Comparison of ENCODE assay signal across 16 cellular contexts in genomic region chr5:124706041-124706440, GRCh38. TPM values are rescaled to one million over a fixed set of nuclear protein-coding genes. Genes with fewer than 3 reads are reported as not detected.
DNase-seq lines count a peak whose midpoint lies in the region; ATAC-seq and TF ChIP-seq lines count a peak whose summit lies in the region.
"Had no signal": no experiment of that assay in that cellular context is flagged by ENCODE, and none has a peak within 500 bp of the region (broad histone marks: within the 10 kb centered on the region; RNA-seq: fewer than 3 reads in every experiment).

No MANE protein-coding gene starts in this region.

- BruUV-seq in Panc1 (replicated peaks; lab: Mats Ljungman, UMichigan) = no TSS peak

- peaks cover 5% of the 10 kb centered on the region for H3K27me3 Mint-ChIP-seq in activated T-cell treated with anti-CD3 and anti-CD28 coated beads, Interleukin-2, amount 50 U/mL, for 72 hours (ENCODE audit: low read depth)

- in situ Hi-C loops in Panc1 (cut with HindIII; ENCODE audit: low pct_unique_long_range_greater_than_20kb, low sequenced_read_pairs) = no loop called here

- H3K4me3 Mint-ChIP-seq in activated T-cell treated with anti-CD3 and anti-CD28 coated beads, Interleukin-2, amount 50 U/mL, for 72 hours = no peak overlapping the region

- H3K4me1 Mint-ChIP-seq in activated T-cell treated with anti-CD3 and anti-CD28 coated beads, Interleukin-2, amount 50 U/mL, for 72 hours (ENCODE audit: low read depth) = no peaks in the 10 kb centered on the region

- CTCF ChIA-PET in Panc1 (lab: Charles Lee) = no interaction called here

- H3K4me1 ChIP-seq in left ventricle myocardium inferior (peaks cover 80% of the 10 kb centered on the region), right cardiac atrium (ENCODE audit: control insufficient read depth, insufficient read depth, low read length) (peaks cover 9% of the 10 kb centered on the region), Panc1 (ENCODE audit: control insufficient read depth, insufficient read depth, low read length) (peaks cover 92% of the 10 kb centered on the region), muscle layer of colon (ENCODE audit: insufficient read depth, low read length) (peaks cover 76% of the 10 kb centered on the region)

- no peaks in the 10 kb centered on the region for H3K36me3 Mint-ChIP-seq in activated T-cell treated with anti-CD3 and anti-CD28 coated beads, Interleukin-2, amount 50 U/mL, for 72 hours (ENCODE audit: insufficient read depth in 2 of 2)
- H3K36me3 Mint-ChIP-seq: naive thymus-derived CD8-positive, alpha-beta T cell had no signal

- no peaks in the 10 kb centered on the region for H3K27me3 ChIP-seq in left ventricle myocardium inferior (ENCODE audit: low read depth)
- no peaks in the 10 kb centered on the region for H3K27me3 ChIP-seq in right cardiac atrium (ENCODE audit: control insufficient read depth, insufficient read depth)
- H3K27me3 ChIP-seq in Panc1 (ENCODE audit: control insufficient read depth, insufficient read depth, low read length) = no peaks in the 10 kb centered on the region
- H3K27me3 ChIP-seq in muscle layer of colon (ENCODE audit: control insufficient read depth in 1 of 2, insufficient read depth in 2 of 2, low read length in 2 of 2) = no peaks in the 10 kb centered on the region
- H3K27me3 ChIP-seq: spleen had no signal

- H3K36me3 ChIP-seq in left ventricle myocardium inferior = peaks cover under 1% of the 10 kb centered on the region
- H3K36me3 ChIP-seq in Panc1 (ENCODE audit: control insufficient read depth, insufficient read depth, low read length) = no peaks in the 10 kb centered on the region
- no peaks in the 10 kb centered on the region for H3K36me3 ChIP-seq in muscle layer of colon (ENCODE audit: insufficient read depth, low read length)
- H3K36me3 ChIP-seq: spleen had no signal

- H3K27ac ChIP-seq in left ventricle myocardium inferior (replicated peaks) (peak overlapping the region; percentile 9), right cardiac atrium (ENCODE audit: low read length) (no peak overlapping the region), Panc1 (ENCODE audit: low read length) (peak overlapping the region; percentile 86), muscle layer of colon (ENCODE audit: low read depth, low read length) (peak overlapping the region; percentile 51)
- H3K27ac ChIP-seq: HL-60 had no signal

- no peaks in the 10 kb centered on the region for H3K9me3 Mint-ChIP-seq in activated T-cell treated with anti-CD3 and anti-CD28 coated beads, Interleukin-2, amount 50 U/mL, for 72 hours
- H3K9me3 Mint-ChIP-seq: naive thymus-derived CD8-positive, alpha-beta T cell had no signal

- POLR2A ChIA-PET in Panc1 (lab: Charles Lee) = no interaction called here

- no peaks in the 10 kb centered on the region for H3K9me3 ChIP-seq in left ventricle myocardium inferior (replicated peaks)
- no peaks in the 10 kb centered on the region for H3K9me3 ChIP-seq in right cardiac atrium (ENCODE audit: control insufficient read depth, low read length)
- H3K9me3 ChIP-seq in Panc1 (ENCODE audit: control insufficient read depth, insufficient read depth, low read depth, low read length) = no peaks in the 10 kb centered on the region
- H3K9me3 ChIP-seq in muscle layer of colon (ENCODE audit: low read length) = no peaks in the 10 kb centered on the region
- H3K9me3 ChIP-seq: spleen had no signal

- WGBS in right cardiac atrium = 74% methylated on average over 4 of the region's 4 CpGs

- ATAC-seq in right cardiac atrium = no peak
- no peak for ATAC-seq in Panc1
- no peak for ATAC-seq in GM21381 (IDR thresholded peaks at IDR 0.05; ENCODE audit: unreplicated experiment)
- no peak for ATAC-seq in activated T-cell treated with anti-CD3 and anti-CD28 coated beads, Interleukin-2, amount 50 U/mL, for 72 hours (replicated peaks in 1 of 2)
- ATAC-seq: naive thymus-derived CD8-positive, alpha-beta T cell had no signal

- no peak overlapping the region for H3K9ac ChIP-seq in muscle layer of colon (ENCODE audit: low read length)

- DNase-seq in left ventricle myocardium inferior (no peak), right cardiac atrium (no peak), Panc1 (ENCODE audit: low read depth, low spot score) (no peak), RKO (ENCODE audit: low spot score) (no peak)
- DNase-seq in activated T-cell treated with anti-CD3 and anti-CD28 coated beads, Interleukin-2, amount 50 U/mL, for 72 hours = no peak
- DNase-seq in central memory CD4-positive, alpha-beta T cell = no peak
- DNase-seq: activated CD8-positive, alpha-beta memory T cell treated with anti-CD3 and anti-CD28 coated beads, Interleukin-2, amount 50 U/mL, for 4 hours; activated effector memory CD4-positive, alpha-beta T cell treated with anti-CD3 and anti-CD28 coated beads, Interleukin-2, amount 50 U/mL, for 16 hours; dermis blood vessel endothelial cell; kidney; naive thymus-derived CD8-positive, alpha-beta T cell; spleen; stimulated activated CD4-positive, alpha-beta T cell treated with anti-CD3 and anti-CD28 coated beads, Interleukin-4, amount 100 ng/mL, for 4 hours had no signal

- TF ChIP-seq CTCF in left ventricle myocardium inferior (IDR thresholded peaks at IDR 0.05; ENCODE audit: borderline replicate concordance) (no peak), Panc1 (IDR thresholded peaks at IDR 0.05) (no peak)

- no peak overlapping the region for H3K27ac Mint-ChIP-seq in activated T-cell treated with anti-CD3 and anti-CD28 coated beads, Interleukin-2, amount 50 U/mL, for 72 hours
- H3K27ac Mint-ChIP-seq: naive thymus-derived CD8-positive, alpha-beta T cell had no signal

- intact Hi-C loops in left ventricle myocardium inferior (cut with micrococcal nuclease) (no loop called here), right cardiac atrium (cut with DNase I) (loop anchor here in 1 of 4 donors (5.0 kb wide), 1 partner anchor 36 kb away; no protein-coding TSS in a partner anchor), Panc1 (cut with micrococcal nuclease; ENCODE audit: unreplicated experiment) (no loop called here)

- no peak overlapping the region for H3K4me3 ChIP-seq in left ventricle myocardium inferior
- H3K4me3 ChIP-seq in right cardiac atrium (ENCODE audit: low read length) = no peak overlapping the region
- H3K4me3 ChIP-seq in Panc1 (ENCODE audit: low read depth in 2 of 2, low read length in 2 of 2) = no peak overlapping the region
- H3K4me3 ChIP-seq in muscle layer of colon (ENCODE audit: low read depth in 1 of 2, low read length in 2 of 2) = no peak overlapping the region
- H3K4me3 ChIP-seq: spleen had no signal

RNA-seq across cellular contexts. Expression of gene ZNF608, which starts 40.4 kb away (rescaled TPM):
- total RNA-seq in left ventricle myocardium inferior = 6.8 TPM
- total RNA-seq in right cardiac atrium = 10 to 100 TPM; 31.1 to 43.7 (median 41.2) TPM
- 16.4 TPM for polyA plus RNA-seq in right cardiac atrium
- 37.5 TPM for total RNA-seq in Panc1 (2021; ENCODE audit: unreplicated experiment)
- 22.8 TPM for polyA plus RNA-seq in Panc1 (2012; ENCODE audit: insufficient read length)
- total RNA-seq in activated T-cell treated with anti-CD3 and anti-CD28 coated beads, Interleukin-2, amount 50 U/mL, for 72 hours = under 1 TPM in 1 of 2 donors, not detected in 1; 0.05 TPM
- polyA plus RNA-seq: naive thymus-derived CD8-positive, alpha-beta T cell had no signal
